9 cellular contexts compared by ENCODE assay signal in genomic region chr6:160069050-160069454, GRCh38. TPM values are rescaled to one million over a fixed set of nuclear protein-coding genes. Genes with fewer than 3 reads are reported as not detected.
DNase-seq lines count a peak whose midpoint lies in the region; ATAC-seq and TF ChIP-seq lines count a peak whose summit lies in the region.
"Had no signal": no experiment of that assay in that cellular context is flagged by ENCODE, and none has a peak within 500 bp of the region (broad histone marks: within the 10 kb centered on the region; RNA-seq: fewer than 3 reads in every experiment).

No MANE protein-coding gene starts in this region.

- CTCF ChIA-PET in CD4-positive, alpha-beta memory T cell (lab: Charles Lee; ENCODE audit: partially characterized antibody), result interaction anchor here (0.6 to 1.0 kb wide), 3 partner anchors 206 to 456 kb away, joined by 3 to 4 read pairs (median 3); no protein-coding TSS in a partner anchor

- H3K9me3 ChIP-seq in CD4-positive, alpha-beta memory T cell (ENCODE audit: control insufficient read depth in 1 of 2, low read length in 2 of 2), result no peaks in the 10 kb centered on the region

- peak; percentile 18 to 55 (median 27) for DNase-seq in CD4-positive, alpha-beta memory T cell
- peak; percentile 24 for DNase-seq in GM19240 (ENCODE audit: insufficient read length, low spot score)
- no peak for DNase-seq in activated T-cell treated with anti-CD3 and anti-CD28 coated beads, Interleukin-2, amount 50 U/mL, for 24 hours
- DNase-seq in progenitor cell of endocrine pancreas (ENCODE audit: low spot score, unreplicated experiment), result no peak
- no peak for DNase-seq in NCI-H82 treated with DMSO at 0.1 percent for 48 hours (lab: John Stamatoyannopoulos, UW; ENCODE audit: unreplicated experiment)
- no peak for DNase-seq in pons (ENCODE audit: low spot score)
- DNase-seq in effector CD8-positive, alpha-beta T cell (lab: John Stamatoyannopoulos, UW), result no peak
- DNase-seq: NCI-H510A treated with DMSO at 0.1 percent for 48 hours had no signal

- no peak for TF ChIP-seq CTCF in progenitor cell of endocrine pancreas (IDR thresholded peaks at IDR 0.05; ENCODE audit: unreplicated experiment)

- peaks cover 18% of the 10 kb centered on the region for H3K4me1 ChIP-seq in CD4-positive, alpha-beta memory T cell (ENCODE audit: insufficient read depth, low read length)

- no peak overlapping the region for H3K4me3 ChIP-seq in CD4-positive, alpha-beta memory T cell (ENCODE audit: low read length in 2 of 2)

- H3K4me1 Mint-ChIP-seq in CD4-positive, alpha-beta memory T cell, result peaks cover 24 to 41% (median 33%) of the 10 kb centered on the region in 4 donors
- H3K4me1 Mint-ChIP-seq in activated T-cell treated with anti-CD3 and anti-CD28 coated beads, Interleukin-2, amount 50 U/mL, for 24 hours (ENCODE audit: low read depth), result peaks cover 30% of the 10 kb centered on the region
- no peaks in the 10 kb centered on the region for H3K4me1 Mint-ChIP-seq in progenitor cell of endocrine pancreas (ENCODE audit: low read depth)

- no peaks in the 10 kb centered on the region for H3K27me3 ChIP-seq in CD4-positive, alpha-beta memory T cell (ENCODE audit: insufficient read depth, low read length)

- peaks cover 84 to 86% of the 10 kb centered on the region in 2 donors for H3K36me3 Mint-ChIP-seq in CD4-positive, alpha-beta memory T cell
- H3K36me3 Mint-ChIP-seq in activated T-cell treated with anti-CD3 and anti-CD28 coated beads, Interleukin-2, amount 50 U/mL, for 24 hours (ENCODE audit: low read depth), result peaks cover 96% of the 10 kb centered on the region
- peaks cover 48% of the 10 kb centered on the region for H3K36me3 Mint-ChIP-seq in progenitor cell of endocrine pancreas (ENCODE audit: insufficient read depth)

- intact Hi-C loops in CD4-positive, alpha-beta memory T cell (cut with micrococcal nuclease), result no loop called here

- peaks cover 74% of the 10 kb centered on the region for H3K36me3 ChIP-seq in CD4-positive, alpha-beta memory T cell (ENCODE audit: insufficient read depth, low read length)

- H3K27me3 Mint-ChIP-seq in CD4-positive, alpha-beta memory T cell, result no peaks in the 10 kb centered on the region
- H3K27me3 Mint-ChIP-seq in activated T-cell treated with anti-CD3 and anti-CD28 coated beads, Interleukin-2, amount 50 U/mL, for 24 hours, result no peaks in the 10 kb centered on the region
- H3K27me3 Mint-ChIP-seq in progenitor cell of endocrine pancreas, result no peaks in the 10 kb centered on the region

- H3K27ac Mint-ChIP-seq in CD4-positive, alpha-beta memory T cell, result peak overlapping the region in 4 of 7 donors; percentile 13 to 41 (median 34)
- H3K27ac Mint-ChIP-seq in activated T-cell treated with anti-CD3 and anti-CD28 coated beads, Interleukin-2, amount 50 U/mL, for 24 hours, result peak overlapping the region; percentile 72
- no peak overlapping the region for H3K27ac Mint-ChIP-seq in progenitor cell of endocrine pancreas

- POLR2A ChIA-PET in CD4-positive, alpha-beta memory T cell (lab: Charles Lee; ENCODE audit: partially characterized antibody), result no interaction called here

- H3K27ac ChIP-seq in CD4-positive, alpha-beta memory T cell (ENCODE audit: low read depth, low read length), result no peak overlapping the region

- H3K9me3 Mint-ChIP-seq in CD4-positive, alpha-beta memory T cell, result peaks cover 0 to 6% (median 0%) of the 10 kb centered on the region in 8 donors
- H3K9me3 Mint-ChIP-seq in activated T-cell treated with anti-CD3 and anti-CD28 coated beads, Interleukin-2, amount 50 U/mL, for 24 hours, result no peaks in the 10 kb centered on the region
- no peaks in the 10 kb centered on the region for H3K9me3 Mint-ChIP-seq in progenitor cell of endocrine pancreas (ENCODE audit: low read depth)

- peak; percentile 96 for ATAC-seq in HG03066 (IDR thresholded peaks at IDR 0.05; ENCODE audit: low read depth, unreplicated experiment)

- peak overlapping the region in 7 of 8 donors; percentile 19 to 84 (median 59) for H3K4me3 Mint-ChIP-seq in CD4-positive, alpha-beta memory T cell
- no peak overlapping the region for H3K4me3 Mint-ChIP-seq in activated T-cell treated with anti-CD3 and anti-CD28 coated beads, Interleukin-2, amount 50 U/mL, for 24 hours
- no peak overlapping the region for H3K4me3 Mint-ChIP-seq in progenitor cell of endocrine pancreas (ENCODE audit: low read depth)

RNA-seq across cellular contexts. Expression of gene SLC22A1, which starts 52.6 kb away (rescaled TPM):
- under 1 TPM; 0.93 to 1.00 TPM for total RNA-seq in CD4-positive, alpha-beta memory T cell
- polyA plus RNA-seq in CD4-positive, alpha-beta memory T cell, result under 1 TPM in 1 of 2 donors, not detected in 1; 0.11 TPM
- 2.4 and 3.0 TPM in 2 replicates for total RNA-seq in progenitor cell of endocrine pancreas

Comparison
In these comparisons a context has a peak if more than half of its experiments do, and no peak if none do; other contexts are left out.
1. DNase-seq: peak in CD4-positive, alpha-beta memory T cell (5 of 5) and GM19240 (single experiment); none in activated T-cell treated with anti-CD3 and anti-CD28 coated beads, Interleukin-2, amount 50 U/mL, for 24 hours (single experiment), progenitor cell of endocrine pancreas (single experiment), NCI-H82 treated with DMSO at 0.1 percent for 48 hours (single experiment), pons (single experiment) and effector CD8-positive, alpha-beta T cell (single experiment).
2. H3K4me3 Mint-ChIP-seq: peak in CD4-positive, alpha-beta memory T cell (7 of 8); none in activated T-cell treated with anti-CD3 and anti-CD28 coated beads, Interleukin-2, amount 50 U/mL, for 24 hours (single experiment) and progenitor cell of endocrine pancreas (single experiment).